8 cellular contexts compared by ENCODE assay signal in the genomic region with DNA sequence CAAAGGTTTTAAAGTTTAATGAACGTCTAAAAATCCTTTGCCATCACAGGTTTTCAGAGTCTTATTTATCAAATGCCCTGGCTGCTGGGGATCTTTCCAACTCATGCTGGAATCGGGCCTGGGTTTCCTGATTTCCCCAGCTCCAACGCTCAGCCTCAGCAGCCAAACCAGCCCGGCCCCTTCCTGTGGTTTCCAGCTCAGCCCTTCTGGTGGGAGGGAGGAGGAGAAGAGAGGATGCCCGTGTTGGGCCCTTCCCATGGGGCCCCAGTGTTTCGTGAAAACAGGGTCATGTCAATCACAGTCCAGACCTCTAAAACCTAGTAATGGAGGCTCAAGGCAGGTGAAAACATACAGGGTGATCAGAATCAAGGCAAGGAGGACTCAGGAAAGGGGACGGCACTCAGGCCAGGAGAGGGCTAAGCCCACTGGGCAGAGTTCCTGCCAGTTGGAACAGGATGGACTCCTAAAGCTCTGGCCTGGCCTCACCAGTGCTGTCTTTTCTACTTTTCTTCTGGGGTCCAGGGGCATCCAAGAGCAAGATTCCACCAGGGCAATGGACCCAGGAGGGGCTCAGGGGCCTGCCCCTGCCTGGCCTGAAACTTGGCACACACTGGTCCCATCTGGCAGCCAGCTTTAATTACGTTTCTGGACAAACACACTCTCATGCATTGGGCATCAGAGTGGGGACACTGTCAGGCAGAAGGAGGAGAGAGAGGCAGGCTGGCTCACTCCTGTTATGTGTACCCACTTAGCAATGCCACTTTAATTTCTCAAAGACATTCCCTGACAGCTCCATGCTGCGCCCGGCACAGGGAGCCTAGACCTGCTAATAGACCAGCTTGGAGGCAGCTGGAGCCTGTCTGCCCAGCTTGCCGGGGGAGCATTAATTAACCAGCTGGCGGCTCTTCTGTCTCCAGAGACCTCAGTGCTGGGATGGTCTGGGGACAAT.
DNase-seq lines count a peak whose midpoint lies in the region; ATAC-seq, FAIRE-seq and TF ChIP-seq lines count a peak whose summit lies in the region.

No MANE protein-coding gene starts in this region.

- H3K4me3 ChIP-seq in skin epidermis (no peak overlapping the region), trophoblast cell (ENCODE audit: low read depth, low read length) (no peak overlapping the region), HAP-1 (no peak overlapping the region)

- no peak overlapping the region for H2BK120ac ChIP-seq in trophoblast cell (ENCODE audit: insufficient read depth, low read length, poor library complexity)

- H2BK12ac ChIP-seq in trophoblast cell (ENCODE audit: low read length): no peak overlapping the region

- H3K27me3 ChIP-seq in trophoblast cell (ENCODE audit: insufficient read depth, low read length): no peaks in the 10 kb centered on the region
- no peaks in the 10 kb centered on the region for H3K27me3 ChIP-seq in HAP-1 (ENCODE audit: low read depth)

- no peak overlapping the region for H3K18ac ChIP-seq in trophoblast cell (ENCODE audit: low read length)

- no peak overlapping the region for H3K23ac ChIP-seq in trophoblast cell (ENCODE audit: low read length)

- H3K36me3 ChIP-seq in trophoblast cell (ENCODE audit: control insufficient read depth in 1 of 2, insufficient read depth in 2 of 2, low read length in 2 of 2) (no peaks in the 10 kb centered on the region), HAP-1 (replicated peaks) (no peaks in the 10 kb centered on the region)

- H3K14ac ChIP-seq in trophoblast cell (ENCODE audit: low read length): no peak overlapping the region

- in situ Hi-C loops in HAP-1 (cut with MboI; ENCODE audit: low sequenced_read_pairs): no loop called here

- ATAC-seq in Right ventricle myocardium superior (ENCODE audit: poor library complexity) (peak; percentile 82), HG03457 (IDR thresholded peaks at IDR 0.05; ENCODE audit: unreplicated experiment) (no peak), HG03469 (IDR thresholded peaks at IDR 0.05; ENCODE audit: unreplicated experiment) (no peak)

- no peak for TF ChIP-seq POLR2A in H54 (IDR thresholded peaks at IDR 0.05; ENCODE audit: low read depth, low read length)

- no peak overlapping the region for H2AK5ac ChIP-seq in trophoblast cell (ENCODE audit: low read length)

- no peak overlapping the region for H4K91ac ChIP-seq in trophoblast cell (ENCODE audit: low read depth, low read length)

- FAIRE-seq in H54 (lab: Jason Lieb, UNC): no peak

- H3K9me3 ChIP-seq in trophoblast cell (ENCODE audit: insufficient read depth, low read depth, low read length): peaks cover 7% of the 10 kb centered on the region
- H3K9me3 ChIP-seq in HAP-1: peaks cover 6% of the 10 kb centered on the region; the same call in 1 of the 2 replicates

- H3K4me1 ChIP-seq in trophoblast cell (ENCODE audit: control insufficient read depth in 1 of 2, insufficient read depth in 2 of 2, low read length in 2 of 2): no peaks in the 10 kb centered on the region
- H3K4me1 ChIP-seq in HAP-1: no peaks in the 10 kb centered on the region

- H2AFZ ChIP-seq in trophoblast cell (ENCODE audit: insufficient read depth, low read length, poor library complexity): no peak overlapping the region

- H3K79me1 ChIP-seq in trophoblast cell (ENCODE audit: low read length): no peaks in the 10 kb centered on the region

- intact Hi-C loops in Right ventricle myocardium superior (cut with DNase I): loop anchor here (10.0 kb wide), 1 partner anchor 195 kb away; the partner anchor contains the start of gene FAM43A

- DNase-seq in H54 (ENCODE audit: insufficient read length, low spot score): peak; percentile 29
- peak; percentile 69 for DNase-seq in NOMO-1 treated with DMSO at 0.1 percent for 48 hours (lab: John Stamatoyannopoulos, UW; ENCODE audit: unreplicated experiment)
- peak; percentile 87 for DNase-seq in Right ventricle myocardium superior
- no peak for DNase-seq in trophoblast cell
- DNase-seq in HAP-1 (ENCODE audit: low spot score in 2 of 2): no peak

- WGBS in trophoblast cell (ENCODE audit: extremely low coverage, insufficient coverage, insufficient read length): no CpG with 5 or more reads among the region's 12 CpGs

- H2BK5ac ChIP-seq in trophoblast cell (ENCODE audit: low read depth, low read length, poor library complexity): no peak overlapping the region

- peak overlapping the region in 14 of 21 experiments; percentile 2 to 80 (median 37) for H3K27ac ChIP-seq in skin epidermis
- H3K27ac ChIP-seq in trophoblast cell (ENCODE audit: low read depth, low read length): no peak overlapping the region

- H3K4ac ChIP-seq in trophoblast cell (ENCODE audit: low read depth, low read length): no peak overlapping the region

- no peak overlapping the region for H4K12ac ChIP-seq in trophoblast cell (ENCODE audit: low read depth, low read length)

- no peak overlapping the region for H3K9ac ChIP-seq in trophoblast cell (ENCODE audit: low read length)

- no peak overlapping the region for H3K4me2 ChIP-seq in trophoblast cell (ENCODE audit: low read length)

- no peaks in the 10 kb centered on the region for H3K79me2 ChIP-seq in trophoblast cell (ENCODE audit: control insufficient read depth, insufficient read depth, low read length, poor library complexity)

- no peak overlapping the region for H4K8ac ChIP-seq in trophoblast cell (ENCODE audit: low read depth, low read length)

Comparison
In these comparisons a context has a peak if more than half of its experiments do, and no peak if none do; other contexts are left out.
1. DNase-seq: peak in H54 (single experiment), NOMO-1 treated with DMSO at 0.1 percent for 48 hours (single experiment) and Right ventricle myocardium superior (single experiment); none in trophoblast cell (0 of 2) and HAP-1 (0 of 2).